Comparison of ENCODE assay signal across 8 cellular contexts in genomic region chr3:47016934-47017435, GRCh38. TPM values are rescaled to one million over a fixed set of nuclear protein-coding genes. Genes with fewer than 3 reads are reported as not detected.
A peak's percentile ranks its signal among the peaks of the same experiment; 100 is the strongest.
DNase-seq lines count a peak whose midpoint lies in the region; ATAC-seq and TF ChIP-seq lines count a peak whose summit lies in the region.

No MANE protein-coding gene starts in this region.

- H3K9me3 Mint-ChIP-seq in T-helper 2 cell treated with Interferon-gamma antibody and Interleukin-4, amounts not matched to agents 5 μg/mL and 100 μg/mL, for 36 hours, result no peaks in the 10 kb centered on the region
- H3K9me3 Mint-ChIP-seq in type B pancreatic cell, result no peaks in the 10 kb centered on the region

- CTCF ChIA-PET in BJ (lab: Yijun Ruan, JAX), result interaction anchor here (1.2 to 1.9 kb wide), 2 partner anchors 12 to 315 kb away, joined by 3 to 5 read pairs; no protein-coding TSS in a partner anchor

- ATAC-seq in GM21825 (IDR thresholded peaks at IDR 0.05; ENCODE audit: unreplicated experiment) (peak; percentile 49), HG02571 (IDR thresholded peaks at IDR 0.05; ENCODE audit: unreplicated experiment) (no peak), HG03520 (IDR thresholded peaks at IDR 0.05; ENCODE audit: unreplicated experiment) (no peak)

- no peak overlapping the region for H3K4me3 ChIP-seq in BJ (ENCODE audit: low read depth, low read length)
- no peak overlapping the region for H3K4me3 ChIP-seq in fibroblast of pulmonary artery (replicated peaks; ENCODE audit: low read depth, low read length)

- H3K36me3 ChIP-seq in BJ (ENCODE audit: control insufficient read depth, insufficient read depth, low read length), result peaks cover 7% of the 10 kb centered on the region

- TF ChIP-seq CTCF in BJ (IDR thresholded peaks at IDR 0.05; ENCODE audit: insufficient read depth, low read depth, low read length), result no peak
- no peak for TF ChIP-seq CTCF in fibroblast of pulmonary artery (IDR thresholded peaks at IDR 0.05; ENCODE audit: low read length, missing control alignments)
- no peak for TF ChIP-seq CTCF in type B pancreatic cell (conservative IDR thresholded peaks at IDR 0.05)

- H3K27me3 ChIP-seq in BJ (ENCODE audit: control insufficient read depth, insufficient read depth, low read length), result no peaks in the 10 kb centered on the region

- H3K27ac Mint-ChIP-seq in T-helper 2 cell treated with Interferon-gamma antibody and Interleukin-4, amounts not matched to agents 5 μg/mL and 100 μg/mL, for 36 hours, result peak overlapping the region; percentile 88
- peak overlapping the region; percentile 69 for H3K27ac Mint-ChIP-seq in type B pancreatic cell

- peaks cover 36% of the 10 kb centered on the region for H3K36me3 Mint-ChIP-seq in T-helper 2 cell treated with Interferon-gamma antibody and Interleukin-4, amounts not matched to agents 5 μg/mL and 100 μg/mL, for 36 hours (ENCODE audit: low read depth)
- H3K36me3 Mint-ChIP-seq in type B pancreatic cell, result peaks cover 30% of the 10 kb centered on the region

- DNase-seq in BJ (ENCODE audit: low read depth) (peak; percentile 32), fibroblast of pulmonary artery (ENCODE audit: low read depth) (peak; percentile 83), type B pancreatic cell (ENCODE audit: extremely low spot score, unreplicated experiment) (no peak), midbrain (lab: John Stamatoyannopoulos, UW) (no peak)
- DNase-seq in T-helper 2 cell treated with Interferon-gamma antibody and Interleukin-4, amounts not matched to agents 5 μg/mL and 100 μg/mL, for 36 hours (ENCODE audit: low spot score), result peak; percentile 62

- POLR2A ChIA-PET in BJ (lab: Charles Lee), result no interaction called here

- H3K27me3 Mint-ChIP-seq in T-helper 2 cell treated with Interferon-gamma antibody and Interleukin-4, amounts not matched to agents 5 μg/mL and 100 μg/mL, for 36 hours (ENCODE audit: low read depth), result no peaks in the 10 kb centered on the region
- H3K27me3 Mint-ChIP-seq in type B pancreatic cell, result no peaks in the 10 kb centered on the region

- H3K4me3 Mint-ChIP-seq in T-helper 2 cell treated with Interferon-gamma antibody and Interleukin-4, amounts not matched to agents 5 μg/mL and 100 μg/mL, for 36 hours, result peak overlapping the region; percentile 60
- H3K4me3 Mint-ChIP-seq in type B pancreatic cell, result no peak overlapping the region

- peaks cover 44% of the 10 kb centered on the region for H3K4me1 Mint-ChIP-seq in T-helper 2 cell treated with Interferon-gamma antibody and Interleukin-4, amounts not matched to agents 5 μg/mL and 100 μg/mL, for 36 hours (ENCODE audit: low read depth)
- H3K4me1 Mint-ChIP-seq in type B pancreatic cell (ENCODE audit: unreplicated experiment), result no peaks in the 10 kb centered on the region

RNA-seq across cellular contexts. Expression of gene NBEAL2, which starts 37.5 kb away (rescaled TPM):
- 2.4 and 5.1 TPM in 2 replicates for polyA plus RNA-seq in BJ (2011; rRNA removed)
- 2.7 and 5.3 TPM in 2 replicates for polyA minus RNA-seq in BJ (2011; rRNA and poly(A)+ RNA removed)
- 115 and 241 TPM in 2 replicates for total RNA-seq in type B pancreatic cell (ENCODE audit: low replicate concordance)

RNA-seq across cellular contexts. Expression of gene CCDC12, which starts 40.4 kb away (rescaled TPM):
- polyA plus RNA-seq in BJ (2011; rRNA removed), result 17.4 and 20.8 TPM in 2 replicates
- polyA minus RNA-seq in BJ (2011; rRNA and poly(A)+ RNA removed), result 20.4 and 22.8 TPM in 2 replicates
- 46.7 and 49.7 TPM in 2 replicates for total RNA-seq in type B pancreatic cell (ENCODE audit: low replicate concordance)

Comparison
In these comparisons a context has a peak if more than half of its experiments do, and no peak if none do; other contexts are left out.
1. DNase-seq: peak in BJ (single experiment), T-helper 2 cell treated with Interferon-gamma antibody and Interleukin-4, amounts not matched to agents 5 μg/mL and 100 μg/mL, for 36 hours (single experiment) and fibroblast of pulmonary artery (single experiment); none in type B pancreatic cell (single experiment) and midbrain (single experiment).